ENCODE assay signal across 17 cellular contexts in the genomic region with DNA sequence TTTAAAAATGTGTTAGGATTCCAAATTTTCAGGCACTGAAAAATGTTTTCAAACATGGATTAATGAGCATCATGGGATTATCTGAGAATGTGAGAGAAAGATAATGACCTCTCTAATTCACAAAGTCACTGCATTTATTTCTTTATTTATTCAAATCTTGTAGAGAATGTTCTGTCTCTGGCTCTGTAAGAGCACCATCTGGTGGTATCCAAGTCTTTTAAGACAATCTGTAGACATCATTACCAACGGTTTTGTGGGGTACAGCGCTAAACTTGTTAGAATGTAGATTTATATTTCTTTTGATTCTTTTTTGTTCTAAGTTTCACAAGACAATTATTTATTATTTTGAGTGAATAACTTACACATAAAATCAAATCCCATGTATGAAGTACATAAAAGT.
DNase-seq lines count a peak whose midpoint lies in the region; ATAC-seq and TF ChIP-seq lines count a peak whose summit lies in the region.
"Had no signal": no experiment of that assay in that cellular context is flagged by ENCODE, and none has a peak within 500 bp of the region (broad histone marks: within the 10 kb centered on the region; RNA-seq: fewer than 3 reads in every experiment).

No MANE protein-coding gene starts in this region.

- no peak overlapping the region for H3K56ac ChIP-seq in H9 (ENCODE audit: insufficient read length, low read depth, low read length)

- POLR2A ChIA-PET in naive thymus-derived CD8-positive, alpha-beta T cell (lab: Charles Lee), result no interaction called here

- no peak overlapping the region for H3K4me3 ChIP-seq in OCI-LY3 (ENCODE audit: low read length)
- H3K4me3 ChIP-seq in epithelial cell of proximal tubule (ENCODE audit: low read depth, low read length), result no peak overlapping the region
- H3K4me3 ChIP-seq: lung, tibial artery had no signal

- no peak overlapping the region for H2BK5ac ChIP-seq in H9 (ENCODE audit: insufficient read length, low read length)

- no CpG with 5 or more reads among the region's 2 CpGs for WGBS in H9 (ENCODE audit: extremely low coverage, insufficient read length, low lambda C conversion rate)

- H3K4me3 Mint-ChIP-seq in H9, result no peak overlapping the region
- no peak overlapping the region for H3K4me3 Mint-ChIP-seq in osteocyte (ENCODE audit: unreplicated experiment)
- H3K4me3 Mint-ChIP-seq in naive thymus-derived CD8-positive, alpha-beta T cell, result no peak overlapping the region
- H3K4me3 Mint-ChIP-seq: brain; effector memory CD8-positive, alpha-beta T cell; T-helper 2 cell treated with Interferon-gamma antibody and Interleukin-4, amounts not matched to agents 5 μg/mL and 100 μg/mL, for 36 hours had no signal

- H3K14ac ChIP-seq in H9 (ENCODE audit: insufficient read depth, low read length), result no peak overlapping the region

- no peak overlapping the region for H3T11ph ChIP-seq in H9 (ENCODE audit: low read length)

- H3K36me3 Mint-ChIP-seq in H9 (ENCODE audit: insufficient read depth in 1 of 3, low read depth in 3 of 3) (peaks cover 0 to 9% (median 8%) of the 10 kb centered on the region in 3 experiments; a peak in 3 of 7 replicates), osteocyte (ENCODE audit: unreplicated experiment) (no peaks in the 10 kb centered on the region)
- no peaks in the 10 kb centered on the region for H3K36me3 Mint-ChIP-seq in activated naive CD4-positive, alpha-beta T cell treated with anti-CD3 and anti-CD28 coated beads, Interleukin-2, amount 50 U/mL, for 72 hours
- H3K36me3 Mint-ChIP-seq in naive thymus-derived CD8-positive, alpha-beta T cell, result no peaks in the 10 kb centered on the region

- H3K4me2 ChIP-seq in H9 (ENCODE audit: insufficient read depth, insufficient read length, low read length) (no peak overlapping the region), OCI-LY3 (ENCODE audit: low read length) (no peak overlapping the region)

- no peak overlapping the region for H4K91ac ChIP-seq in H9 (ENCODE audit: insufficient read length, low read depth, low read length)

- no peaks in the 10 kb centered on the region for H3K23me2 ChIP-seq in H9 (ENCODE audit: insufficient read length, low read depth, low read length, poor library complexity, severe bottlenecking)

- no peaks in the 10 kb centered on the region for H3K4me1 ChIP-seq in H9 (ENCODE audit: insufficient read depth, low read length)
- no peaks in the 10 kb centered on the region for H3K4me1 ChIP-seq in OCI-LY3 (ENCODE audit: low read length)
- H3K4me1 ChIP-seq: tibial artery had no signal

- no peak overlapping the region for H4K5ac ChIP-seq in H9 (ENCODE audit: insufficient read length, low read depth, low read length)

- H3K27ac ChIP-seq in H9 (ENCODE audit: insufficient read length, low read depth, low read length) (no peak overlapping the region), OCI-LY3 (ENCODE audit: low read length) (no peak overlapping the region)
- H3K27ac ChIP-seq: tibial artery had no signal

- H3K9ac ChIP-seq in H9 (ENCODE audit: extremely low read depth, insufficient read length, low read length), result no peak overlapping the region
- no peak overlapping the region for H3K9ac ChIP-seq in OCI-LY3 (ENCODE audit: low read length)

- H3K9me3 ChIP-seq in H9 (ENCODE audit: control insufficient read depth, low read depth, low read length) (no peaks in the 10 kb centered on the region), OCI-LY3 (ENCODE audit: insufficient read depth, low read length) (no peaks in the 10 kb centered on the region)
- H3K9me3 ChIP-seq: tibial artery had no signal

- H4K20me1 ChIP-seq in H9 (ENCODE audit: control insufficient read depth, insufficient read depth, insufficient read length) (no peaks in the 10 kb centered on the region), OCI-LY3 (ENCODE audit: insufficient read depth, low read length) (no peaks in the 10 kb centered on the region)

- no peak overlapping the region for H2BK120ac ChIP-seq in H9 (ENCODE audit: low read depth, low read length, poor library complexity, severe bottlenecking)

- H2AK5ac ChIP-seq in H9 (ENCODE audit: insufficient read length, low read length), result no peak overlapping the region

- no peak overlapping the region for H2BK20ac ChIP-seq in H9 (ENCODE audit: low read depth, low read length, poor library complexity, severe bottlenecking)

- ATAC-seq in activated naive CD4-positive, alpha-beta T cell treated with anti-CD3 and anti-CD28 coated beads, Interleukin-2, amount 50 U/mL, for 72 hours, result no peak
- ATAC-seq in HG03520 (IDR thresholded peaks at IDR 0.05; ENCODE audit: unreplicated experiment), result no peak
- ATAC-seq in naive thymus-derived CD8-positive, alpha-beta T cell, result no peak
- ATAC-seq: effector memory CD8-positive, alpha-beta T cell had no signal

- H3K27me3 Mint-ChIP-seq in H9 (ENCODE audit: low read depth) (no peaks in the 10 kb centered on the region), osteocyte (ENCODE audit: unreplicated experiment) (no peaks in the 10 kb centered on the region)
- H3K27me3 Mint-ChIP-seq in naive thymus-derived CD8-positive, alpha-beta T cell, result no peaks in the 10 kb centered on the region
- H3K27me3 Mint-ChIP-seq: brain; effector memory CD8-positive, alpha-beta T cell had no signal

- no peak overlapping the region for H2BK15ac ChIP-seq in H9 (ENCODE audit: low read depth, low read length)

- H3K79me2 ChIP-seq in H9 (ENCODE audit: insufficient read depth, low read length), result no peaks in the 10 kb centered on the region; the same call in 1 of the 2 replicates
- no peaks in the 10 kb centered on the region for H3K79me2 ChIP-seq in OCI-LY3 (ENCODE audit: low read length)

- H2AFZ ChIP-seq in H9 (ENCODE audit: low read length) (no peak overlapping the region), OCI-LY3 (ENCODE audit: low read depth, low read length) (no peak overlapping the region)

- DNase-seq in H9, result no peak
- DNase-seq in epithelial cell of proximal tubule (ENCODE audit: low read depth), result no peak
- DNase-seq in osteocyte (ENCODE audit: extremely low spot score, unreplicated experiment), result no peak
- DNase-seq in activated naive CD4-positive, alpha-beta T cell treated with anti-CD3 and anti-CD28 coated beads, Interleukin-2, amount 50 U/mL, for 72 hours (ENCODE audit: low spot score in 2 of 2), result no peak
- DNase-seq in naive thymus-derived CD8-positive, alpha-beta T cell, result no peak
- DNase-seq in NCI-H510A (lab: John Stamatoyannopoulos, UW), result no peak
- DNase-seq: Calu3; effector memory CD8-positive, alpha-beta T cell; KBM-7; NCI-H146; occipital lobe; tibial artery had no signal

- H3K4me1 Mint-ChIP-seq in H9, result peaks cover 4 to 7% of the 10 kb centered on the region in 2 experiments
- H3K4me1 Mint-ChIP-seq in osteocyte (ENCODE audit: unreplicated experiment), result no peaks in the 10 kb centered on the region
- no peaks in the 10 kb centered on the region for H3K4me1 Mint-ChIP-seq in naive thymus-derived CD8-positive, alpha-beta T cell
- H3K4me1 Mint-ChIP-seq: brain had no signal

- no peak overlapping the region for H3K4ac ChIP-seq in H9 (ENCODE audit: low read depth, low read length)

- no peak overlapping the region for H3K27ac Mint-ChIP-seq in H9
- H3K27ac Mint-ChIP-seq in osteocyte (ENCODE audit: unreplicated experiment), result no peak overlapping the region
- H3K27ac Mint-ChIP-seq in activated naive CD4-positive, alpha-beta T cell treated with anti-CD3 and anti-CD28 coated beads, Interleukin-2, amount 50 U/mL, for 72 hours, result no peak overlapping the region
- no peak overlapping the region for H3K27ac Mint-ChIP-seq in naive thymus-derived CD8-positive, alpha-beta T cell
- H3K27ac Mint-ChIP-seq: brain; effector memory CD8-positive, alpha-beta T cell; T-helper 2 cell treated with Interferon-gamma antibody and Interleukin-4, amounts not matched to agents 5 μg/mL and 100 μg/mL, for 36 hours had no signal

- no peaks in the 10 kb centered on the region for H3K36me3 ChIP-seq in OCI-LY3 (replicated peaks; ENCODE audit: low read depth, low read length)
- H3K36me3 ChIP-seq: tibial artery had no signal

- TF ChIP-seq CTCF in H9 (conservative IDR thresholded peaks at IDR 0.05), result peak; percentile 64
- peak; percentile 20; the same call in 1 of the 2 replicates for TF ChIP-seq CTCF in OCI-LY3 (IDR thresholded peaks at IDR 0.05; ENCODE audit: low read depth, low read length)
- peak; percentile 56 for TF ChIP-seq CTCF in epithelial cell of proximal tubule (conservative IDR thresholded peaks at IDR 0.05; ENCODE audit: low read depth, low read length)
- peak; percentile 39 for TF ChIP-seq CTCF in osteocyte (IDR thresholded peaks at IDR 0.05)

- H3K9me3 Mint-ChIP-seq in H9 (peaks cover 8% of the 10 kb centered on the region in 2 experiments; a peak in 4 of 5 replicates), osteocyte (ENCODE audit: unreplicated experiment) (no peaks in the 10 kb centered on the region)
- H3K9me3 Mint-ChIP-seq in activated naive CD4-positive, alpha-beta T cell treated with anti-CD3 and anti-CD28 coated beads, Interleukin-2, amount 50 U/mL, for 72 hours, result peaks cover 13 to 20% of the 10 kb centered on the region in 2 donors
- peaks cover 0 to 31% (median 9%) of the 10 kb centered on the region in 9 donors for H3K9me3 Mint-ChIP-seq in naive thymus-derived CD8-positive, alpha-beta T cell

- H3K27me3 ChIP-seq in H9 (ENCODE audit: insufficient read depth, low read length) (no peaks in the 10 kb centered on the region), OCI-LY3 (ENCODE audit: low read depth, low read length) (no peaks in the 10 kb centered on the region)
- H3K27me3 ChIP-seq: tibial artery had no signal

- no peak overlapping the region for H3K23ac ChIP-seq in H9 (ENCODE audit: insufficient read length, low read depth, low read length)

- no peak overlapping the region for H2BK12ac ChIP-seq in H9 (ENCODE audit: insufficient read length, low read depth, low read length)

- H3K18ac ChIP-seq in H9 (ENCODE audit: insufficient read length, low read depth, low read length), result no peak overlapping the region

- no peaks in the 10 kb centered on the region for H3K79me1 ChIP-seq in H9 (ENCODE audit: insufficient read depth, low read depth, low read length, poor library complexity, severe bottlenecking)

- no peak overlapping the region for H4K8ac ChIP-seq in H9 (replicated peaks; ENCODE audit: insufficient read length, low read depth, low read length)
